In the genomic region with DNA sequence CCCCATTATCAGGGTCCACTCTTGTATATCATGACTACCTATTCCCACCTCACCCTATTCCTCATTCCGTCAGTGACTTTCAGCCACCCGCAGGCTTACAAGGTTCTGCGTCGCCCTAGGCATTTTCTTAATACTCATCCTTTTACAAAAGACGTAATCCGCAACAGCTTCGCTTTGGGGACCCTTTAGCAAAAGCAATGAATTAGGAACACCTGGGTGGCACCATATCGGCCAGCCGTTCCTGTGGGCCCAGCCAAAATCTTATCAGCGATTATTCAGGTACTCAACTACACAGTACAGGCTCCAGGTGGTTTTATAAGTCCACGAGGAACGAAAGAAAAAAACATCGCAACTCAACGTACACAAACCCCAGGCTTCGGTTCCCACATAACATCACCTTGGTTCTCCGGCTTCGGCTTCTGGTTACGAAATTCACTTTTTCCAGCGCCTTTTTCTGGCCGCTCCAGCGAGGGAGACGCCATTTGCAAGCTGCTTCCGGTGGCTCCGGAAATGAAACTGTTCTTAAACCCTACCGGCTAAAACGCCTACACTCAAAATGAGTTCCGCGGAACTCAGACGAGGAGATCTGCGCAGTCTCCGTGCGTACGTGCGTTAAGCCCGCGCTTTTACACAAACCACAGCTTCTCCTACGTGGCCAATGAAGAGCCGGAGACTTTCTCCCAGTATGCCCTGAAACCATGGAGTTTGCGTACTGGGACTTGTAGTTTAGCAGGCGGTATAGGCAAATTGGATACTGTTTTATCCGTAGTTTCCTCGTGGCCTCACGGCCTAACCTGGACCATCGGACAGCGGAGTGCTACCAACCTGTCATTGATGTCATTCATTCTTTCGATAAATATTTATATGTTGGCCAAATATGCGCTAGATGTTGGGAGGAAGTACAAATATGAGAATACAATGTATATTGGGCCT, we compare ENCODE assay signal across 8 cellular contexts.
DNase-seq lines count a peak whose midpoint lies in the region; ATAC-seq and TF ChIP-seq lines count a peak whose summit lies in the region.

A gene (minus strand): TSS at position 494 of the 933 bp plus-strand sequence. CDS start 12 bp downstream, at position 482.

- no peaks in the 10 kb centered on the region for H3K27me3 Mint-ChIP-seq in activated naive CD4-positive, alpha-beta T cell treated with anti-CD3 and anti-CD28 coated beads, Interleukin-2, amount 50 U/mL, for 24 hours

- H3K4me3 Mint-ChIP-seq in activated naive CD4-positive, alpha-beta T cell treated with anti-CD3 and anti-CD28 coated beads, Interleukin-2, amount 50 U/mL, for 24 hours = peak within 1 kb of the TSS; percentile 99

- no peaks in the 10 kb centered on the region for H3K9me3 Mint-ChIP-seq in activated naive CD4-positive, alpha-beta T cell treated with anti-CD3 and anti-CD28 coated beads, Interleukin-2, amount 50 U/mL, for 24 hours

- peak within 1 kb of the TSS; percentile 98 for H3K27ac Mint-ChIP-seq in activated naive CD4-positive, alpha-beta T cell treated with anti-CD3 and anti-CD28 coated beads, Interleukin-2, amount 50 U/mL, for 24 hours

- H3K36me3 Mint-ChIP-seq in activated naive CD4-positive, alpha-beta T cell treated with anti-CD3 and anti-CD28 coated beads, Interleukin-2, amount 50 U/mL, for 24 hours = no peaks in the 10 kb centered on the region

- peak; percentile 97 for ATAC-seq in HG02588 (IDR thresholded peaks at IDR 0.05; ENCODE audit: unreplicated experiment)
- ATAC-seq in SK-N-SH treated with all-trans-retinoic acid at 6 μM for 48 hours = peak; percentile 99

- DNase-seq in GM04504 (ENCODE audit: low read depth) (peak; percentile 95), NCI-H1092 (lab: John Stamatoyannopoulos, UW) (peak; percentile 91), germinal center (ENCODE audit: low spot score) (peak; percentile 82), non-pigmented ciliary epithelial cell (ENCODE audit: low read depth) (peak; percentile 98), superior temporal gyrus (ENCODE audit: extremely low spot score) (peak; percentile 99)

- peaks cover 40% of the 10 kb centered on the region for H3K4me1 Mint-ChIP-seq in activated naive CD4-positive, alpha-beta T cell treated with anti-CD3 and anti-CD28 coated beads, Interleukin-2, amount 50 U/mL, for 24 hours

TF ChIP-seq in SK-N-SH treated with all-trans-retinoic acid at 6 μM for 48 hours, 23 proteins besides CTCF, POLR2A, EP300 and RAD21:
- TF ChIP-seq, protein P1, sequence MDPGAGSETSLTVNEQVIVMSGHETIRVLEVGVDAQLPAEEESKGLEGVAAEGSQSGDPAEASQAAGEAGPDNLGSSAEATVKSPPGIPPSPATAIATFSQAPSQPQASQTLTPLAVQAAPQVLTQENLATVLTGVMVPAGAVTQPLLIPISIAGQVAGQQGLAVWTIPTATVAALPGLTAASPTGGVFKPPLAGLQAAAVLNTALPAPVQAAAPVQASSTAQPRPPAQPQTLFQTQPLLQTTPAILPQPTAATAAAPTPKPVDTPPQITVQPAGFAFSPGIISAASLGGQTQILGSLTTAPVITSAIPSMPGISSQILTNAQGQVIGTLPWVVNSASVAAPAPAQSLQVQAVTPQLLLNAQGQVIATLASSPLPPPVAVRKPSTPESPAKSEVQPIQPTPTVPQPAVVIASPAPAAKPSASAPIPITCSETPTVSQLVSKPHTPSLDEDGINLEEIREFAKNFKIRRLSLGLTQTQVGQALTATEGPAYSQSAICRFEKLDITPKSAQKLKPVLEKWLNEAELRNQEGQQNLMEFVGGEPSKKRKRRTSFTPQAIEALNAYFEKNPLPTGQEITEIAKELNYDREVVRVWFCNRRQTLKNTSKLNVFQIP (CRISPR knock-in tag; IDR thresholded peaks at IDR 0.05; ENCODE audit: borderline replicate concordance, low read depth) = 0 out of 2 replicates have a peak, but pooled peaks have one; percentile 44
- TF ChIP-seq SNAI2 (CRISPR knock-in tag; IDR thresholded peaks at IDR 0.05) = no peak

Comparison
In these comparisons a context has a peak if more than half of its experiments do, and no peak if none do; other contexts are left out.
1. Peak in every context shown above with its lines: DNase-seq and ATAC-seq.